ENCODE assay signal across 9 cellular contexts in the genomic region with DNA sequence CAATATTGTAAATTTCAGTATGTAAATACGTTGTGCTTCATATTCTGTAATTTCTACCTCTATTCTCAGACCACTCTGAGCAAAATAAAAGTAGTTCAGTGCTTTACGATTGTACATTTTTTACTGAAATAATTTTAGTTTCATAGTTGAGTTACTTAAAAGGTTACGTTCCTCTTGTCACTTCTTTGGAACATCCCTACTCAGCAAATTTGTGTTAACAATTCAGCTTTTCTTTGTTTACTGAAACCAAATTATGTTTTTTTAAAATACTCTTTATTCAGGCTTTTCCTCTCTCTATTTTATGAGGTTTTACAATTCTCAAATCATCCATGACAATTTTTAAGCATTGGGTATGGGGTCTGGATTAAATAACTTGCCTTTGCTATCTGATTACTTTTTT.
"Had no signal": no experiment of that assay in that cellular context is flagged by ENCODE, and none has a peak within 500 bp of the region (broad histone marks: within the 10 kb centered on the region; RNA-seq: fewer than 3 reads in every experiment).

No MANE protein-coding gene starts in this region.

- ATAC-seq: GM23338 had no signal

- H3K27me3 Mint-ChIP-seq: IgD-negative memory B cell had no signal

- H3K4me3 ChIP-seq: GM23338 had no signal

- H3K27ac ChIP-seq: HL-60 had no signal

- H3K27ac Mint-ChIP-seq: GM23338, IgD-negative memory B cell had no signal

- H3K4me2 ChIP-seq: GM23338 had no signal

- H3K4me3 Mint-ChIP-seq: GM23338, H9, HFFc6, IgD-negative memory B cell had no signal

- H3K4me1 Mint-ChIP-seq: GM23338, H9 had no signal

- FAIRE-seq: H1, H54 had no signal

- H3K9me3 Mint-ChIP-seq: GM23338, H9, HFFc6, IgD-negative memory B cell had no signal

- H2AFZ ChIP-seq: GM23338 had no signal

- DNase-seq: H9, HCEC 1CT, HFFc6, KG1 had no signal
